In genomic region chr22:17942721-17943120, GRCh38 we compare ENCODE assay signal across 1 cellular context.
TF ChIP-seq lines count a peak whose summit lies in the region.

No MANE protein-coding gene starts in this region.

TF ChIP-seq in H1, 55 proteins besides CTCF, POLR2A, EP300 and RAD21 (continued from another document):
- TF ChIP-seq JUND (IDR thresholded peaks at IDR 0.05; ENCODE audit: low read length) (no peak), CHD1 (IDR thresholded peaks at IDR 0.05; ENCODE audit: low read depth, low read length) (no peak), KDM5A (IDR thresholded peaks at IDR 0.05; ENCODE audit: low read length) (no peak), GTF2F1 (IDR thresholded peaks at IDR 0.05; ENCODE audit: borderline replicate concordance, low read depth, low read length) (no peak), ZNF274 (IDR thresholded peaks at IDR 0.05; ENCODE audit: borderline replicate concordance, extremely low read depth, low read length) (no peak), RXRA (IDR thresholded peaks at IDR 0.05; ENCODE audit: insufficient read depth, low read depth, low read length) (no peak), KDM1A (IDR thresholded peaks at IDR 0.05; ENCODE audit: borderline replicate concordance, low read length) (no peak), FOSL1 (IDR thresholded peaks at IDR 0.05; ENCODE audit: insufficient read depth, low read depth, low read length) (no peak), CHD7 (IDR thresholded peaks at IDR 0.05; ENCODE audit: insufficient replicate concordance, low read length) (no peak), TAF7 (optimal IDR thresholded peaks at IDR 0.05; ENCODE audit: borderline replicate concordance, low read depth, low read length) (no peak), SIRT6 (IDR thresholded peaks at IDR 0.05; ENCODE audit: low read length) (no peak), SIX5 (IDR thresholded peaks at IDR 0.05; ENCODE audit: low read depth, low read length) (no peak), ATF2 (IDR thresholded peaks at IDR 0.05; ENCODE audit: low read length) (no peak), MAX (IDR thresholded peaks at IDR 0.05) (no peak), ATF3 (IDR thresholded peaks at IDR 0.05; ENCODE audit: insufficient read depth, low read depth, low read length) (no peak), CBX8 (IDR thresholded peaks at IDR 0.05; ENCODE audit: borderline replicate concordance, low read depth, low read length) (no peak), TCF12 (IDR thresholded peaks at IDR 0.05; ENCODE audit: low read depth, low read length) (no peak), JUN (IDR thresholded peaks at IDR 0.05; ENCODE audit: low read depth, low read length) (no peak)
